Comparison of ENCODE assay signal across 8 cellular contexts in the genomic region with DNA sequence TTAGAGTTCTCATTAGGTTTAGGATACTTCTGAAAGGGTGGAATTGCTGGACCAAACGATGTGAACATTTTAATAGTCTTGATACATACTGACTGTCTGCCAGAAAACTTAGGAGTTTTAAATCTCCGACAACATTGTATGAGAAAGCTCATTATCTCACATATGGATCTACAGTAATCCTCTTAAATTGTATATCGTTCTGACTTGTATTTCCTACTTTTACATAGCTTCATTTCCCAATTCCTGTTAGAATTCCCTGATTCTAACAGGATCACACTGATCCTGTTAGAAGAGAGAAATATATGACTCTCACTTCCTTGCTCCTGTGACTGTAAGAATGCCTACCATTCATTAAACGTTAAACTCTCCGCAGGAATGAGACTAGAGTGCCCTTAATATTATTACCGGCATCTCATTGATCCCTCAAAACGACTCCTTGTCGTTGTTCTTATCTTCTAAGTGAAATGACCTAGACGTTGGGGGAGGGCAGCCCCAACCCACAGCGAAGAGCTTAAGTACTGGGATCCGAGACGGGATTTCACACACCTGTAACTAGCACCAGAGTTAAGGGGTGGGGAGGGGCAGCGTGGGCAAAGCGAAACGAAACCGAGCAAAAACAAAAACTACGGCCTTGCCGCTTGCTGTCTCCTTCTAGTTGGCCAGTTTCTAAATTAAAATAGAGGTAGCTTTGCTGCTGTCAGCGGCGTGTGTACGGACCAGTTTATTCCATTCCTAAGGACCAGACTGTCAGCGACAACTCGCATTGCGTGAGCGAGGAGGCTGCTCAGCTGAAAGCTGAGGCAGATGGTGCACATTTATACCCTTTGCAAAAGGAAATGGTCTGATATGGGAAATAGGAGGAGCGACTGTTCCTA. TPM values are rescaled to one million over a fixed set of nuclear protein-coding genes. Genes with fewer than 3 reads are reported as not detected.
DNase-seq lines count a peak whose midpoint lies in the region; ATAC-seq, FAIRE-seq and TF ChIP-seq lines count a peak whose summit lies in the region.

No MANE protein-coding gene starts in this region.

- H3K4me3 ChIP-seq in SJCRH30 (peak overlapping the region; percentile 88), mucosa of rectum (ENCODE audit: low read length in 2 of 2) (peak overlapping the region; percentile 88 to 95)

- peak overlapping the region; percentile 94 to 99 for H3K9ac ChIP-seq in mucosa of rectum (ENCODE audit: low read depth in 1 of 2, low read length in 2 of 2)

- H3K27ac ChIP-seq in SJCRH30 (no peak overlapping the region), mucosa of rectum (ENCODE audit: low read depth in 2 of 2, low read length in 2 of 2) (peak overlapping the region; percentile 90 to 98)

- peak; percentile 34 for DNase-seq in DMS 273 (lab: John Stamatoyannopoulos, UW; ENCODE audit: unreplicated experiment)
- DNase-seq in SJCRH30, result no peak
- DNase-seq in endothelial cell (ENCODE audit: low spot score), result no peak
- DNase-seq in urothelium cell line (ENCODE audit: low spot score), result peak; percentile 29
- DNase-seq in stimulated activated CD4-positive, alpha-beta T cell treated with anti-CD3 and anti-CD28 coated beads, Interleukin-4, amount 100 ng/mL, for 1 hour, result no peak

- peak overlapping the region; percentile 64 for H3K27ac Mint-ChIP-seq in endothelial cell (ENCODE audit: unreplicated experiment)

- H3K36me3 ChIP-seq in SJCRH30, result no peaks in the 10 kb centered on the region
- peaks cover 0 to 1% of the 10 kb centered on the region in 2 donors for H3K36me3 ChIP-seq in mucosa of rectum (ENCODE audit: control insufficient read depth in 2 of 2, insufficient read depth in 2 of 2, low read length in 2 of 2)

- H3K27me3 ChIP-seq in SJCRH30 (no peaks in the 10 kb centered on the region), mucosa of rectum (ENCODE audit: control insufficient read depth in 2 of 2, insufficient read depth in 2 of 2, low read length in 2 of 2) (no peaks in the 10 kb centered on the region)

- H3K4me3 Mint-ChIP-seq in endothelial cell (ENCODE audit: unreplicated experiment), result peak overlapping the region; percentile 91

- H3K36me3 Mint-ChIP-seq in endothelial cell (ENCODE audit: low read depth, unreplicated experiment), result no peaks in the 10 kb centered on the region

- H3K9me3 ChIP-seq in SJCRH30 (replicated peaks) (no peaks in the 10 kb centered on the region), mucosa of rectum (ENCODE audit: control insufficient read depth in 2 of 2, low read length in 2 of 2) (no peaks in the 10 kb centered on the region)

- H3K4me1 ChIP-seq in SJCRH30 (0 out of 2 replicates have a peak, but pooled peaks cover 4% of the 10 kb centered on the region), mucosa of rectum (ENCODE audit: control insufficient read depth in 2 of 2, insufficient read depth in 2 of 2, low read length in 2 of 2) (peaks cover 4 to 10% of the 10 kb centered on the region in 2 donors)

- no peaks in the 10 kb centered on the region for H3K9me3 Mint-ChIP-seq in endothelial cell (ENCODE audit: unreplicated experiment)

- peaks cover 5% of the 10 kb centered on the region for H3K27me3 Mint-ChIP-seq in endothelial cell (ENCODE audit: unreplicated experiment)

- ATAC-seq in GM19324 (IDR thresholded peaks at IDR 0.05; ENCODE audit: low FRiP score, unreplicated experiment), result peak; percentile 40
- peak; percentile 39 for ATAC-seq in HG03175 (IDR thresholded peaks at IDR 0.05; ENCODE audit: unreplicated experiment)

- FAIRE-seq in urothelium cell line (lab: Jason Lieb, UNC), result no peak

- no peak for TF ChIP-seq CTCF in endothelial cell (IDR thresholded peaks at IDR 0.05; ENCODE audit: unreplicated experiment)

- peaks cover 21% of the 10 kb centered on the region for H3K4me1 Mint-ChIP-seq in endothelial cell (ENCODE audit: unreplicated experiment)

RNA-seq across cellular contexts. Expression of gene TMEM106B, which starts 0.7 kb away (rescaled TPM):
- 26.4 and 30.5 TPM in 2 replicates for total RNA-seq in SJCRH30 (2014; rRNA removed; shearing (Covaris generic))
- total RNA-seq in endothelial cell (ENCODE audit: unreplicated experiment), result 23.2 TPM

Comparison
In these comparisons a context has a peak if more than half of its experiments do, and no peak if none do; other contexts are left out.
1. DNase-seq: peak in DMS 273 (single experiment) and urothelium cell line (single experiment); none in SJCRH30 (0 of 2), endothelial cell (single experiment) and stimulated activated CD4-positive, alpha-beta T cell treated with anti-CD3 and anti-CD28 coated beads, Interleukin-4, amount 100 ng/mL, for 1 hour (single experiment).